In the genomic region with DNA sequence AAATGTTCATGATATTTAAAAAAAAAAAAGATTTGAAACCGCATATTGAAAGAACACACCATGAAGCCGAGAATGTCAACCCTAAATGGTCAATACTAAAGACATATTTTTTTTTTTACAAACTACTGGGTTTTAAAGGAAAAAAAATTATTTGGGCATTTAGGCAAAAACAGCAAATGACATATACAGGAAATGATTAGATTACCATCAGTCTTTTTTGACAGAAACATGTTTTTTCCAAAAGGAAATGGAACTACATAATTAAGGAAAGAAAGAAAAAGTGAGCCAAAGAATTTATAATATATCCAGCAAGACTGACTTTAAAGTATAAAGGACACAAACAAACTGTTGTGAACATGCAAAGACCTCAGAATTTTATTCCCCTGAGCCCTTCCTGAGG, we compare ENCODE assay signal across 35 cellular contexts.
"Had no signal": no experiment of that assay in that cellular context is flagged by ENCODE, and none has a peak within 500 bp of the region (broad histone marks: within the 10 kb centered on the region; RNA-seq: fewer than 3 reads in every experiment).

No MANE protein-coding gene starts in this region.

- ATAC-seq: activated CD4-positive, alpha-beta T cell treated with anti-CD3 and anti-CD28 coated beads for 36 hours; activated CD8-positive, alpha-beta memory T cell treated with anti-CD3 and anti-CD28 coated beads, Interleukin-2, amount 10 ng/mL, durations not matched to agents 7 days and 5 days; activated CD8-positive, alpha-beta T cell treated with anti-CD3 and anti-CD28 coated beads, Interleukin-2, amount 10 ng/mL, durations not matched to agents 7 days and 5 days; activated naive CD8-positive, alpha-beta T cell treated with anti-CD3 and anti-CD28 coated beads, Interleukin-2, amount 50 U/mL, for 24 hours; activated T-cell treated with anti-CD3 and anti-CD28 coated beads, Interleukin-2, amount 50 U/mL, for 72 hours; activated T-helper 17 cell treated with anti-CD3 and anti-CD28 coated beads, Interleukin-2, amount 50 U/mL, for 72 hours; effector memory CD8-positive, alpha-beta T cell; gastroesophageal sphincter; heart right ventricle had no signal

- H3K27me3 Mint-ChIP-seq: activated T-helper 17 cell treated with anti-CD3 and anti-CD28 coated beads, Interleukin-2, amount 50 U/mL, for 72 hours; effector memory CD8-positive, alpha-beta T cell had no signal

- H3K27me3 ChIP-seq: adrenal gland, breast epithelium, cardiac muscle cell, colonic mucosa, esophagus squamous epithelium, gastroesophageal sphincter, heart right ventricle had no signal

- H3K27ac ChIP-seq: adrenal gland, ascending aorta, breast epithelium, cardiac muscle cell, colonic mucosa, epithelial cell of prostate, esophagus squamous epithelium, gastroesophageal sphincter, heart right ventricle had no signal

- H3K36me3 Mint-ChIP-seq: activated CD4-positive, alpha-beta memory T cell treated with anti-CD3 and anti-CD28 coated beads for 36 hours; activated CD8-positive, alpha-beta memory T cell treated with anti-CD3 and anti-CD28 coated beads, Interleukin-2, amount 10 ng/mL, durations not matched to agents 7 days and 5 days; activated naive CD4-positive, alpha-beta T cell treated with anti-CD3 and anti-CD28 coated beads, Interleukin-2, amount 50 U/mL, for 24 hours had no signal

- H3K4me1 Mint-ChIP-seq: activated CD4-positive, alpha-beta T cell treated with anti-CD3 and anti-CD28 coated beads for 36 hours; activated CD4-positive, alpha-beta T cell treated with anti-CD3 and anti-CD28 coated beads, Interleukin-2, amount 10 ng/mL, durations not matched to agents 24 days and 14 days; activated naive CD4-positive, alpha-beta T cell treated with anti-CD3 and anti-CD28 coated beads, Interleukin-2, amount 50 U/mL, for 24 hours; activated naive CD8-positive, alpha-beta T cell treated with anti-CD3 and anti-CD28 coated beads for 36 hours; activated naive CD8-positive, alpha-beta T cell treated with anti-CD3 and anti-CD28 coated beads, Interleukin-2, amount 50 U/mL, for 24 hours; activated T-helper 17 cell treated with anti-CD3 and anti-CD28 coated beads, Interleukin-2, amount 50 U/mL, for 72 hours; brain had no signal

- H3K27ac Mint-ChIP-seq: activated CD4-positive, alpha-beta memory T cell treated with anti-CD3 and anti-CD28 coated beads for 36 hours; activated CD4-positive, alpha-beta T cell treated with anti-CD3 and anti-CD28 coated beads for 36 hours; activated CD4-positive, alpha-beta T cell treated with anti-CD3 and anti-CD28 coated beads, Interleukin-2, amount 10 ng/mL, durations not matched to agents 24 days and 14 days; activated CD8-positive, alpha-beta memory T cell treated with anti-CD3 and anti-CD28 coated beads, Interleukin-2, amount 10 ng/mL, durations not matched to agents 7 days and 5 days; activated CD8-positive, alpha-beta T cell treated with anti-CD3 and anti-CD28 coated beads, Interleukin-2, amount 10 ng/mL, durations not matched to agents 7 days and 5 days; activated naive CD4-positive, alpha-beta T cell treated with anti-CD3 and anti-CD28 coated beads, Interleukin-2, amount 50 U/mL, for 24 hours; activated naive CD8-positive, alpha-beta T cell treated with anti-CD3 and anti-CD28 coated beads for 36 hours; activated naive CD8-positive, alpha-beta T cell treated with anti-CD3 and anti-CD28 coated beads, Interleukin-2, amount 50 U/mL, for 24 hours; activated T-cell treated with anti-CD3 and anti-CD28 coated beads, Interleukin-2, amount 50 U/mL, for 72 hours; activated T-helper 17 cell treated with anti-CD3 and anti-CD28 coated beads, Interleukin-2, amount 50 U/mL, for 72 hours; brain; effector memory CD8-positive, alpha-beta T cell had no signal

- DNase-seq: activated CD4-positive, alpha-beta memory T cell treated with anti-CD3 and anti-CD28 coated beads for 36 hours; activated CD4-positive, alpha-beta T cell treated with anti-CD3 and anti-CD28 coated beads for 36 hours; activated CD4-positive, alpha-beta T cell treated with anti-CD3 and anti-CD28 coated beads, Interleukin-2, amount 10 ng/mL, durations not matched to agents 24 days and 14 days; activated CD4-positive, CD25-positive, alpha-beta regulatory T cell; activated CD4-positive, CD25-positive, alpha-beta regulatory T cell treated with anti-CD3 and anti-CD28 coated beads, Interleukin-2, amount 50 U/mL, for 72 hours; activated CD8-positive, alpha-beta memory T cell treated with anti-CD3 and anti-CD28 coated beads, Interleukin-2, amount 10 ng/mL, durations not matched to agents 7 days and 5 days; activated CD8-positive, alpha-beta memory T cell treated with anti-CD3 and anti-CD28 coated beads, Interleukin-2, amount 50 U/mL, for 4 hours; activated CD8-positive, alpha-beta T cell treated with anti-CD3 and anti-CD28 coated beads, Interleukin-2, amount 10 ng/mL, durations not matched to agents 7 days and 5 days; activated effector memory CD4-positive, alpha-beta T cell treated with Interleukin-2 at 50 U/mL for 16 hours; activated gamma-delta T cell treated with Interleukin-2 at 50 U/mL for 16 hours; activated naive CD4-positive, alpha-beta T cell treated with Interleukin-2 at 50 U/mL for 16 hours; activated naive CD8-positive, alpha-beta T cell treated with anti-CD3 and anti-CD28 coated beads for 36 hours; activated naive CD8-positive, alpha-beta T cell treated with anti-CD3 and anti-CD28 coated beads, Interleukin-2, amount 50 U/mL, for 24 hours; activated T-cell treated with anti-CD3 and anti-CD28 coated beads, Interleukin-2, amount 50 U/mL, for 1 hour; activated T-cell treated with anti-CD3 and anti-CD28 coated beads, Interleukin-2, amount 50 U/mL, for 72 hours; adrenal gland; central memory CD4-positive, alpha-beta T cell; cerebellar nuclear complex; colonic mucosa; effector CD4-positive, alpha-beta T cell; effector memory CD8-positive, alpha-beta T cell; esophagus squamous epithelium; foreskin melanocyte; heart right ventricle; SW 1271; T-helper 1 cell; T-helper 2 cell had no signal

- H3K36me3 ChIP-seq: adrenal gland, ascending aorta, breast epithelium, cardiac muscle cell, colonic mucosa, gastroesophageal sphincter had no signal

- H3K4me3 ChIP-seq: adrenal gland, ascending aorta, breast epithelium, cardiac muscle cell, colonic mucosa, esophagus squamous epithelium, gastroesophageal sphincter, heart right ventricle had no signal

- H3K9me3 Mint-ChIP-seq: activated CD4-positive, alpha-beta memory T cell treated with anti-CD3 and anti-CD28 coated beads for 36 hours; activated CD4-positive, alpha-beta T cell treated with anti-CD3 and anti-CD28 coated beads, Interleukin-2, amount 10 ng/mL, durations not matched to agents 24 days and 14 days; activated naive CD4-positive, alpha-beta T cell treated with anti-CD3 and anti-CD28 coated beads, Interleukin-2, amount 50 U/mL, for 24 hours; activated naive CD8-positive, alpha-beta T cell treated with anti-CD3 and anti-CD28 coated beads for 36 hours; activated naive CD8-positive, alpha-beta T cell treated with anti-CD3 and anti-CD28 coated beads, Interleukin-2, amount 50 U/mL, for 24 hours; activated T-cell treated with anti-CD3 and anti-CD28 coated beads, Interleukin-2, amount 50 U/mL, for 72 hours; activated T-helper 17 cell treated with anti-CD3 and anti-CD28 coated beads, Interleukin-2, amount 50 U/mL, for 72 hours; brain; effector memory CD8-positive, alpha-beta T cell had no signal

- H3K4me1 ChIP-seq: ascending aorta, breast epithelium, colonic mucosa, esophagus squamous epithelium had no signal

- H3K9me3 ChIP-seq: adrenal gland, ascending aorta, breast epithelium, colonic mucosa, esophagus squamous epithelium, gastroesophageal sphincter, heart right ventricle had no signal

- H3K4me3 Mint-ChIP-seq: activated CD4-positive, alpha-beta memory T cell treated with anti-CD3 and anti-CD28 coated beads for 36 hours; activated CD4-positive, alpha-beta T cell treated with anti-CD3 and anti-CD28 coated beads for 36 hours; activated CD4-positive, alpha-beta T cell treated with anti-CD3 and anti-CD28 coated beads, Interleukin-2, amount 10 ng/mL, durations not matched to agents 24 days and 14 days; activated CD8-positive, alpha-beta memory T cell treated with anti-CD3 and anti-CD28 coated beads, Interleukin-2, amount 10 ng/mL, durations not matched to agents 7 days and 5 days; activated CD8-positive, alpha-beta T cell treated with anti-CD3 and anti-CD28 coated beads, Interleukin-2, amount 10 ng/mL, durations not matched to agents 7 days and 5 days; activated naive CD4-positive, alpha-beta T cell treated with anti-CD3 and anti-CD28 coated beads, Interleukin-2, amount 50 U/mL, for 24 hours; activated naive CD8-positive, alpha-beta T cell treated with anti-CD3 and anti-CD28 coated beads for 36 hours; activated naive CD8-positive, alpha-beta T cell treated with anti-CD3 and anti-CD28 coated beads, Interleukin-2, amount 50 U/mL, for 24 hours; activated T-cell treated with anti-CD3 and anti-CD28 coated beads, Interleukin-2, amount 50 U/mL, for 72 hours; activated T-helper 17 cell treated with anti-CD3 and anti-CD28 coated beads, Interleukin-2, amount 50 U/mL, for 72 hours; brain; effector memory CD8-positive, alpha-beta T cell had no signal
